ENCODE assay signal across 26 cellular contexts in genomic region chr21:32482565-32483292, GRCh38.
"Had no signal": no experiment of that assay in that cellular context is flagged by ENCODE, and none has a peak within 500 bp of the region (broad histone marks: within the 10 kb centered on the region; RNA-seq: fewer than 3 reads in every experiment).

No MANE protein-coding gene starts in this region.

- ATAC-seq: foreskin keratinocyte had no signal

- H3K4me1 Mint-ChIP-seq: nephron progenitor cell; stimulated activated naive B cell treated with anti-CD40 and anti-IgM and Interleukin-4, amounts not matched to agents 10 μg/mL and 1 μg/mL and 100 μg/mL, for 72 hours had no signal

- H3K4me3 Mint-ChIP-seq: activated CD4-positive, alpha-beta memory T cell treated with anti-CD3 and anti-CD28 coated beads for 36 hours; activated naive CD4-positive, alpha-beta T cell treated with anti-CD3 and anti-CD28 coated beads for 36 hours; activated naive CD8-positive, alpha-beta T cell treated with anti-CD3 and anti-CD28 coated beads, Interleukin-2, amount 10 ng/mL, durations not matched to agents 7 days and 5 days; mesothelial cell of epicardium; nephron progenitor cell; stimulated activated naive B cell treated with anti-CD40 and anti-IgM and Interleukin-4, amounts not matched to agents 10 μg/mL and 1 μg/mL and 100 μg/mL, for 72 hours had no signal

- H3K27ac ChIP-seq: foreskin keratinocyte, testis had no signal

- H3K36me3 ChIP-seq: breast epithelium had no signal

- H3K4me3 ChIP-seq: breast epithelium, left lung, testis, upper lobe of left lung had no signal

- H3K27ac Mint-ChIP-seq: activated CD4-positive, alpha-beta memory T cell treated with anti-CD3 and anti-CD28 coated beads for 36 hours; activated naive CD4-positive, alpha-beta T cell treated with anti-CD3 and anti-CD28 coated beads for 36 hours; activated naive CD8-positive, alpha-beta T cell treated with anti-CD3 and anti-CD28 coated beads, Interleukin-2, amount 10 ng/mL, durations not matched to agents 7 days and 5 days; mesothelial cell of epicardium; nephron progenitor cell; stimulated activated naive B cell treated with anti-CD40 and anti-IgM and Interleukin-4, amounts not matched to agents 10 μg/mL and 1 μg/mL and 100 μg/mL, for 72 hours had no signal

- H3K27me3 ChIP-seq: breast epithelium, foreskin keratinocyte, left lung, testis, upper lobe of left lung had no signal

- H3K36me3 Mint-ChIP-seq: mesothelial cell of epicardium; stimulated activated naive B cell treated with anti-CD40 and anti-IgM and Interleukin-4, amounts not matched to agents 10 μg/mL and 1 μg/mL and 100 μg/mL, for 72 hours had no signal

- H3K27me3 Mint-ChIP-seq: activated CD4-positive, alpha-beta memory T cell treated with anti-CD3 and anti-CD28 coated beads for 36 hours; activated naive CD8-positive, alpha-beta T cell treated with anti-CD3 and anti-CD28 coated beads, Interleukin-2, amount 10 ng/mL, durations not matched to agents 7 days and 5 days had no signal

- H3K9me3 ChIP-seq: breast epithelium, left lung, testis, upper lobe of left lung had no signal

- DNase-seq: activated CD4-positive, alpha-beta memory T cell treated with anti-CD3 and anti-CD28 coated beads for 36 hours; activated CD4-positive, alpha-beta T cell treated with anti-CD3 and anti-CD28 coated beads for 4 hours; activated CD4-positive, CD25-positive, alpha-beta regulatory T cell; activated effector memory CD4-positive, alpha-beta T cell treated with Interleukin-2 at 50 U/mL for 16 hours; activated naive CD4-positive, alpha-beta T cell treated with anti-CD3 and anti-CD28 coated beads for 36 hours; activated naive CD8-positive, alpha-beta T cell treated with anti-CD3 and anti-CD28 coated beads, Interleukin-2, amount 10 ng/mL, durations not matched to agents 7 days and 5 days; activated T-cell treated with anti-CD3 and anti-CD28 coated beads, Interleukin-2, amount 50 U/mL, for 48 hours; amniotic stem cell; dermis blood vessel endothelial cell; effector CD8-positive, alpha-beta T cell; erythroblast; foreskin keratinocyte; kidney glomerular epithelial cell; mammary epithelial cell; nephron progenitor cell; occipital lobe; stimulated activated CD4-positive, alpha-beta T cell treated with anti-CD3 and anti-CD28 coated beads, Interleukin-2, amount 100 ng/mL, for 48 hours; stimulated activated CD8-positive, alpha-beta memory T cell treated with anti-CD3 and anti-CD28 coated beads, Interleukin-4, amount 100 ng/mL, for 48 hours; stimulated activated naive B cell treated with anti-CD40 and anti-IgM and Interleukin-4, amounts not matched to agents 10 μg/mL and 1 μg/mL and 100 μg/mL, for 72 hours; T-helper 1 cell; T-helper 9 cell; testis had no signal

- H3K4me1 ChIP-seq: breast epithelium, foreskin keratinocyte had no signal

- H3K9me3 Mint-ChIP-seq: activated CD4-positive, alpha-beta memory T cell treated with anti-CD3 and anti-CD28 coated beads for 36 hours; activated naive CD4-positive, alpha-beta T cell treated with anti-CD3 and anti-CD28 coated beads for 36 hours; activated naive CD8-positive, alpha-beta T cell treated with anti-CD3 and anti-CD28 coated beads, Interleukin-2, amount 10 ng/mL, durations not matched to agents 7 days and 5 days; mesothelial cell of epicardium; nephron progenitor cell had no signal
